Comparison of ENCODE assay signal across 8 cellular contexts in genomic region chr11:62646825-62647608, GRCh38. TPM values are rescaled to one million over a fixed set of nuclear protein-coding genes. Genes with fewer than 3 reads are reported as not detected.
DNase-seq lines count a peak whose midpoint lies in the region; ATAC-seq and TF ChIP-seq lines count a peak whose summit lies in the region.

No MANE protein-coding gene starts in this region.

- TF ChIP-seq RAD21 in Ishikawa (IDR thresholded peaks at IDR 0.05; ENCODE audit: low read depth): no peak

- no peaks in the 10 kb centered on the region for H3K9me3 ChIP-seq in BE2C
- H3K9me3 ChIP-seq in uterus: no peaks in the 10 kb centered on the region

- H3K9me3 Mint-ChIP-seq in chondrocyte (ENCODE audit: low read depth): no peaks in the 10 kb centered on the region
- no peaks in the 10 kb centered on the region for H3K9me3 Mint-ChIP-seq in natural killer cell

- H3K27me3 ChIP-seq in BE2C: no peaks in the 10 kb centered on the region
- no peaks in the 10 kb centered on the region for H3K27me3 ChIP-seq in uterus

- no peak overlapping the region for H3K27ac ChIP-seq in uterus

- H3K4me1 ChIP-seq in BE2C (no peaks in the 10 kb centered on the region), uterus (peaks cover 5 to 14% of the 10 kb centered on the region in 2 donors)

- H3K4me3 Mint-ChIP-seq in chondrocyte (ENCODE audit: unreplicated experiment) (peak overlapping the region; percentile 98), natural killer cell (peak overlapping the region; percentile 94)

- H3K27me3 Mint-ChIP-seq in chondrocyte (ENCODE audit: low read depth): no peaks in the 10 kb centered on the region
- H3K27me3 Mint-ChIP-seq in natural killer cell (ENCODE audit: low read depth in 2 of 2): no peaks in the 10 kb centered on the region

- H3K27ac Mint-ChIP-seq in chondrocyte (ENCODE audit: unreplicated experiment) (peak overlapping the region; percentile 95), natural killer cell (peak overlapping the region; percentile 94 to 96)

- DNase-seq in BE2C (no peak), chondrocyte (ENCODE audit: low spot score) (no peak), natural killer cell (no peak), uterus (no peak), H4 (ENCODE audit: low spot score) (no peak), middle frontal gyrus (ENCODE audit: extremely low spot score, low spot score) (no peak), 8988T (no peak)

- TF ChIP-seq EP300 in Ishikawa (IDR thresholded peaks at IDR 0.05; ENCODE audit: borderline replicate concordance): no peak

- TF ChIP-seq POLR2A in uterus (IDR thresholded peaks at IDR 0.05): no peak

- H3K4me1 Mint-ChIP-seq in chondrocyte (ENCODE audit: low read depth) (peaks cover 20% of the 10 kb centered on the region), natural killer cell (peaks cover 10 to 13% of the 10 kb centered on the region in 2 donors)

- H3K36me3 Mint-ChIP-seq in chondrocyte (ENCODE audit: low read depth): peaks cover 5% of the 10 kb centered on the region
- no peaks in the 10 kb centered on the region for H3K36me3 Mint-ChIP-seq in natural killer cell

- H3K36me3 ChIP-seq in BE2C: peaks cover 12% of the 10 kb centered on the region
- no peaks in the 10 kb centered on the region for H3K36me3 ChIP-seq in uterus

- TF ChIP-seq CTCF in BE2C (IDR thresholded peaks at IDR 0.05; ENCODE audit: low read depth, low read length): no peak
- no peak for TF ChIP-seq CTCF in chondrocyte (IDR thresholded peaks at IDR 0.05)
- no peak for TF ChIP-seq CTCF in natural killer cell (IDR thresholded peaks at IDR 0.05)
- TF ChIP-seq CTCF in uterus (IDR thresholded peaks at IDR 0.05): no peak

- peak overlapping the region; percentile 1; the same call in 1 of the 2 replicates for H3K4me3 ChIP-seq in BE2C (ENCODE audit: low read depth, low read length)
- peak overlapping the region in 1 of 2 donors; percentile 91 for H3K4me3 ChIP-seq in uterus

- no peak for ATAC-seq in natural killer cell

- intact Hi-C loops in natural killer cell (cut with micrococcal nuclease) (loop anchor here (1.0 to 2.0 kb wide), 3 partner anchors 18 to 48 kb away; partner anchors contain the start of genes C11orf98 and CSKMT), uterus (cut with DNase I; ENCODE audit: low total_unique reads) (no loop called here)

TF ChIP-seq in Ishikawa, 13 proteins besides CTCF, POLR2A, EP300 and RAD21:
- TF ChIP-seq TAF1 (IDR thresholded peaks at IDR 0.05; ENCODE audit: low read depth) (no peak), MAX (IDR thresholded peaks at IDR 0.05) (0 out of 2 replicates have a peak, but pooled peaks have one; percentile 6)

RNA-seq across cellular contexts. Expression of gene GANAB, which starts 0.6 kb away (rescaled TPM):
- polyA plus RNA-seq in BE2C (2012; ENCODE audit: insufficient read depth, insufficient read length, low read depth): 176 TPM
- 348 to 394 TPM (median 359 TPM) in 3 replicates for total RNA-seq in chondrocyte
- total RNA-seq in natural killer cell: 100 to 1,000 TPM; 236 to 275 (median 246) TPM
- total RNA-seq in uterus: 100 to 1,000 TPM in 3 of 4 donors, 10 to 100 TPM in 1; 56.9 to 513 (median 270) TPM
- total RNA-seq in H4 (2014; rRNA removed; shearing (Covaris generic)): 142 and 153 TPM in 2 replicates

RNA-seq across cellular contexts. Expression of gene INTS5, which starts 6.1 kb away (rescaled TPM):
- 16.8 TPM for polyA plus RNA-seq in BE2C (2012; ENCODE audit: insufficient read depth, insufficient read length, low read depth)
- total RNA-seq in chondrocyte (17.0 to 18.1 TPM (median 17.2 TPM) in 3 replicates), natural killer cell (10 to 100 TPM; 13.9 to 20.3 (median 14.6) TPM), uterus (10 to 100 TPM in 3 of 4 donors, 1 to 10 TPM in 1; 4.9 to 27.4 (median 18.8) TPM)
- 14.5 and 16.0 TPM in 2 replicates for total RNA-seq in H4 (2014; rRNA removed; shearing (Covaris generic))

RNA-seq across cellular contexts. Expression of gene C11orf98, which starts 18.0 kb away (rescaled TPM):
- 69.4 TPM for polyA plus RNA-seq in BE2C (2012; ENCODE audit: insufficient read depth, insufficient read length, low read depth)
- total RNA-seq in chondrocyte: 39.0 to 61.1 TPM (median 47.5 TPM) in 3 replicates
- total RNA-seq in natural killer cell: 10 to 100 TPM; 36.5 to 57.9 (median 39.1) TPM
- total RNA-seq in uterus: 10 to 100 TPM in 3 of 4 donors, 1 to 10 TPM in 1; 4.6 to 35.7 (median 19.5) TPM
- 100 and 130 TPM in 2 replicates for total RNA-seq in H4 (2014; rRNA removed; shearing (Covaris generic))

RNA-seq across cellular contexts. Expression of gene CSKMT, which starts 18.1 kb away (rescaled TPM):
- 12.9 TPM for polyA plus RNA-seq in BE2C (2012; ENCODE audit: insufficient read depth, insufficient read length, low read depth)
- total RNA-seq in chondrocyte (7.8 to 8.4 TPM (median 8.4 TPM) in 3 replicates), natural killer cell (10 to 100 TPM; 12.0 to 21.5 (median 13.7) TPM), uterus (10 to 100 TPM in 2 of 4 donors, 1 to 10 TPM in 1, not detected in 1; 7.7 to 25.9 (median 12.6) TPM)
- total RNA-seq in H4 (2014; rRNA removed; shearing (Covaris generic)): 7.0 and 8.4 TPM in 2 replicates

RNA-seq across cellular contexts. Expression of gene UQCC3, which starts 24.5 kb away (rescaled TPM):
- 51.5 TPM for polyA plus RNA-seq in BE2C (2012; ENCODE audit: insufficient read depth, insufficient read length, low read depth)
- 4.8 to 5.7 TPM (median 5.5 TPM) in 3 replicates for total RNA-seq in chondrocyte
- 1 to 10 TPM; 3.9 to 5.2 (median 4.0) TPM for total RNA-seq in natural killer cell
- total RNA-seq in uterus: 1 to 10 TPM in 3 of 4 donors, under 1 TPM in 1; 0.51 to 6.6 (median 3.4) TPM
- total RNA-seq in H4 (2014; rRNA removed; shearing (Covaris generic)): 9.1 and 12.2 TPM in 2 replicates
